14 cellular contexts compared by ENCODE assay signal in the genomic region with DNA sequence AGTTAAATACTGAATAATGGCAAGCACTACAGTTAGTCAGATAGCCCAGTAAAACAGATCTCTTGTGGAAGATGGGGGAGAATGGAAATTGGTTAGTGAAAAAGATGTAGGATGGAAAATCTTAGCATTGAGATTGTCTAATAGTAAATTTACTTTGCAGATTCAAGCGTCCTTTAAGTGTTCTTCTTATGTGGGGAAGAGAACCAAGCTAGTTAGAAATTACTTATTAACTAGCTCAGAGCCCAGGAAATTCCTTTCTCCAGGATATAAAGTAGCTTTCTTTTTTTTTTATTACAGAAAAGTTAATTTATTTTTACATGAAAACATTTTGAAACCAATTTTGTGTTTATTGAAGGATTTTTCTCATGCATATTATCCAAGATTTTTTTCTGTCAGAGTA.
"Had no signal": no experiment of that assay in that cellular context is flagged by ENCODE, and none has a peak within 500 bp of the region (broad histone marks: within the 10 kb centered on the region; RNA-seq: fewer than 3 reads in every experiment).

No MANE protein-coding gene starts in this region.

- H3K9me3 Mint-ChIP-seq: activated B cell treated with CpG ODN at 0.5 μM for 24 hours; brain; dendritic cell treated with granulocyte-macrophage colony-stimulating factor and Interleukin-4, amounts not matched to agents 40 ng/mL and 50 ng/mL, for 4 days; effector memory CD8-positive, alpha-beta T cell had no signal

- H3K4me3 ChIP-seq: left ventricle myocardium inferior, stomach, thoracic aorta had no signal

- H3K27me3 Mint-ChIP-seq: activated B cell treated with CpG ODN at 0.5 μM for 24 hours; activated CD4-positive, alpha-beta T cell treated with anti-CD3 and anti-CD28 coated beads, Interleukin-2, amount 10 ng/mL, durations not matched to agents 7 days and 5 days; brain; dendritic cell treated with granulocyte-macrophage colony-stimulating factor and Interleukin-4, amounts not matched to agents 40 ng/mL and 50 ng/mL, for 4 days; effector memory CD8-positive, alpha-beta T cell; memory B cell; T-helper 17 cell had no signal

- H3K27ac ChIP-seq: left ventricle myocardium inferior, stomach, thoracic aorta had no signal

- H3K27me3 ChIP-seq: stomach had no signal

- H3K9me3 ChIP-seq: left ventricle myocardium inferior, stomach, thoracic aorta had no signal

- DNase-seq: activated B cell treated with CpG ODN at 0.5 μM for 24 hours; activated CD4-positive, alpha-beta T cell treated with anti-CD3 and anti-CD28 coated beads, Interleukin-2, amount 10 ng/mL, durations not matched to agents 7 days and 5 days; activated naive CD4-positive, alpha-beta T cell treated with anti-CD3 and anti-CD28 coated beads, Interleukin-2, amount 50 U/mL, for 16 hours; activated T-cell treated with anti-CD3 and anti-CD28 coated beads for 4 hours; effector memory CD8-positive, alpha-beta T cell; glutamatergic neuron; left ventricle myocardium inferior; stimulated activated CD4-positive, alpha-beta T cell treated with anti-CD3 and anti-CD28 coated beads, Interleukin-2, amount 100 ng/mL, for 48 hours; stomach; T-helper 17 cell had no signal

- H3K4me1 Mint-ChIP-seq: brain, memory B cell had no signal

- H3K4me3 Mint-ChIP-seq: activated B cell treated with CpG ODN at 0.5 μM for 24 hours; activated CD4-positive, alpha-beta T cell treated with anti-CD3 and anti-CD28 coated beads, Interleukin-2, amount 10 ng/mL, durations not matched to agents 7 days and 5 days; brain; dendritic cell treated with granulocyte-macrophage colony-stimulating factor and Interleukin-4, amounts not matched to agents 40 ng/mL and 50 ng/mL, for 4 days; effector memory CD8-positive, alpha-beta T cell; memory B cell; T-helper 17 cell had no signal

- H3K27ac Mint-ChIP-seq: activated B cell treated with CpG ODN at 0.5 μM for 24 hours; activated CD4-positive, alpha-beta T cell treated with anti-CD3 and anti-CD28 coated beads, Interleukin-2, amount 10 ng/mL, durations not matched to agents 7 days and 5 days; brain; dendritic cell treated with granulocyte-macrophage colony-stimulating factor and Interleukin-4, amounts not matched to agents 40 ng/mL and 50 ng/mL, for 4 days; memory B cell had no signal
